Comparison of ENCODE assay signal across 1 cellular context in the genomic region with DNA sequence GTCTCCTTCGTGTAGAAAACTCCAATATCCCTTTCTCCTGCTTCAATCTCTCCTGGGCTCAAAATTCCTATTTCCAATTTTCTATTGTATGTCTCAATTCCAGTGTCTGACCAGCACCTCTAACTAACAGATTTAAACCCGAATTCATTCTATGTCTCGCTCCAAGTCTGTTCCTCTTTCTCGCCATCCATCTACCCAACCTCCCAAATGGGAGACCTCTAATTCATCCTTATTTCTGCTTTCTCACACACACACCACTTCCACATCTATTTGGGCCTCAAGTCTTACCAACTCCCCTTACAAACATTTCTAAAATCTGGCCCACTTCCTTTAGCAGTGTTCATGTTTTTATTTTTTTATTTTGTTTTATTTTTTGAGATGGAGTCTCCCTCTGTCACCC.
TF ChIP-seq lines count a peak whose summit lies in the region.

No MANE protein-coding gene starts in this region.

TF ChIP-seq in SK-N-SH, 30 proteins besides CTCF, POLR2A, EP300 and RAD21 (continued from another document):
- TF ChIP-seq, protein P1, sequence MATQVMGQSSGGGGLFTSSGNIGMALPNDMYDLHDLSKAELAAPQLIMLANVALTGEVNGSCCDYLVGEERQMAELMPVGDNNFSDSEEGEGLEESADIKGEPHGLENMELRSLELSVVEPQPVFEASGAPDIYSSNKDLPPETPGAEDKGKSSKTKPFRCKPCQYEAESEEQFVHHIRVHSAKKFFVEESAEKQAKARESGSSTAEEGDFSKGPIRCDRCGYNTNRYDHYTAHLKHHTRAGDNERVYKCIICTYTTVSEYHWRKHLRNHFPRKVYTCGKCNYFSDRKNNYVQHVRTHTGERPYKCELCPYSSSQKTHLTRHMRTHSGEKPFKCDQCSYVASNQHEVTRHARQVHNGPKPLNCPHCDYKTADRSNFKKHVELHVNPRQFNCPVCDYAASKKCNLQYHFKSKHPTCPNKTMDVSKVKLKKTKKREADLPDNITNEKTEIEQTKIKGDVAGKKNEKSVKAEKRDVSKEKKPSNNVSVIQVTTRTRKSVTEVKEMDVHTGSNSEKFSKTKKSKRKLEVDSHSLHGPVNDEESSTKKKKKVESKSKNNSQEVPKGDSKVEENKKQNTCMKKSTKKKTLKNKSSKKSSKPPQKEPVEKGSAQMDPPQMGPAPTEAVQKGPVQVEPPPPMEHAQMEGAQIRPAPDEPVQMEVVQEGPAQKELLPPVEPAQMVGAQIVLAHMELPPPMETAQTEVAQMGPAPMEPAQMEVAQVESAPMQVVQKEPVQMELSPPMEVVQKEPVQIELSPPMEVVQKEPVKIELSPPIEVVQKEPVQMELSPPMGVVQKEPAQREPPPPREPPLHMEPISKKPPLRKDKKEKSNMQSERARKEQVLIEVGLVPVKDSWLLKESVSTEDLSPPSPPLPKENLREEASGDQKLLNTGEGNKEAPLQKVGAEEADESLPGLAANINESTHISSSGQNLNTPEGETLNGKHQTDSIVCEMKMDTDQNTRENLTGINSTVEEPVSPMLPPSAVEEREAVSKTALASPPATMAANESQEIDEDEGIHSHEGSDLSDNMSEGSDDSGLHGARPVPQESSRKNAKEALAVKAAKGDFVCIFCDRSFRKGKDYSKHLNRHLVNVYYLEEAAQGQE (IDR thresholded peaks at IDR 0.05; ENCODE audit: low read depth, low read length): no peak
- TF ChIP-seq JUND (IDR thresholded peaks at IDR 0.05): no peak
- no peak for TF ChIP-seq NRF1 (IDR thresholded peaks at IDR 0.05; ENCODE audit: low read depth, low read length)
- TF ChIP-seq, protein P2, sequence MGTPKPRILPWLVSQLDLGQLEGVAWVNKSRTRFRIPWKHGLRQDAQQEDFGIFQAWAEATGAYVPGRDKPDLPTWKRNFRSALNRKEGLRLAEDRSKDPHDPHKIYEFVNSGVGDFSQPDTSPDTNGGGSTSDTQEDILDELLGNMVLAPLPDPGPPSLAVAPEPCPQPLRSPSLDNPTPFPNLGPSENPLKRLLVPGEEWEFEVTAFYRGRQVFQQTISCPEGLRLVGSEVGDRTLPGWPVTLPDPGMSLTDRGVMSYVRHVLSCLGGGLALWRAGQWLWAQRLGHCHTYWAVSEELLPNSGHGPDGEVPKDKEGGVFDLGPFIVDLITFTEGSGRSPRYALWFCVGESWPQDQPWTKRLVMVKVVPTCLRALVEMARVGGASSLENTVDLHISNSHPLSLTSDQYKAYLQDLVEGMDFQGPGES (IDR thresholded peaks at IDR 0.05; ENCODE audit: low read depth, low read length): no peak
- no peak for TF ChIP-seq POLR2AphosphoS5 (IDR thresholded peaks at IDR 0.05; ENCODE audit: low read depth, low read length)
- no peak for TF ChIP-seq TEAD4 (IDR thresholded peaks at IDR 0.05; ENCODE audit: borderline replicate concordance, insufficient read depth)
- no peak for TF ChIP-seq TAF1 (IDR thresholded peaks at IDR 0.05; ENCODE audit: borderline replicate concordance, low read depth, low read length)
